ENCODE assay signal across 16 cellular contexts in genomic region chr19:45471116-45471865, GRCh38. TPM values are rescaled to one million over a fixed set of nuclear protein-coding genes. Genes with fewer than 3 reads are reported as not detected.
DNase-seq lines count a peak whose midpoint lies in the region; ATAC-seq, FAIRE-seq and TF ChIP-seq lines count a peak whose summit lies in the region.
"Had no signal": no experiment of that assay in that cellular context is flagged by ENCODE, and none has a peak within 500 bp of the region (broad histone marks: within the 10 kb centered on the region; RNA-seq: fewer than 3 reads in every experiment).

No MANE protein-coding gene starts in this region.

- no peaks in the 10 kb centered on the region for H3K36me3 ChIP-seq in CD8-positive, alpha-beta T cell (ENCODE audit: insufficient read depth, low read length)
- H3K36me3 ChIP-seq: upper lobe of right lung, WERI-Rb-1 had no signal

- in situ Hi-C loops in ACHN (cut with HindIII; ENCODE audit: low pct_ligation_motif_present, low pct_unique_long_range_greater_than_20kb, low sequenced_read_pairs): no loop called here

- H3K27me3 Mint-ChIP-seq in CD8-positive, alpha-beta T cell (ENCODE audit: low read depth): peaks cover 15% of the 10 kb centered on the region
- peaks cover 46% of the 10 kb centered on the region for H3K27me3 Mint-ChIP-seq in activated naive CD8-positive, alpha-beta T cell treated with anti-CD3 and anti-CD28 coated beads, Interleukin-2, amount 10 ng/mL, durations not matched to agents 7 days and 5 days
- peaks cover 33% of the 10 kb centered on the region for H3K27me3 Mint-ChIP-seq in mesothelial cell of epicardium (ENCODE audit: low read depth)
- no peaks in the 10 kb centered on the region for H3K27me3 Mint-ChIP-seq in activated CD4-positive, alpha-beta memory T cell treated with anti-CD3 and anti-CD28 coated beads for 36 hours

- H3K4me1 ChIP-seq in A549: peaks cover 24% of the 10 kb centered on the region
- H3K4me1 ChIP-seq in CD8-positive, alpha-beta T cell (ENCODE audit: insufficient read depth, low read length): peaks cover 16% of the 10 kb centered on the region

- peaks cover 20% of the 10 kb centered on the region for H3K36me3 Mint-ChIP-seq in CD8-positive, alpha-beta T cell
- no peaks in the 10 kb centered on the region for H3K36me3 Mint-ChIP-seq in activated naive CD8-positive, alpha-beta T cell treated with anti-CD3 and anti-CD28 coated beads, Interleukin-2, amount 10 ng/mL, durations not matched to agents 7 days and 5 days
- peaks cover 2% of the 10 kb centered on the region for H3K36me3 Mint-ChIP-seq in mesothelial cell of epicardium
- H3K36me3 Mint-ChIP-seq in activated CD4-positive, alpha-beta memory T cell treated with anti-CD3 and anti-CD28 coated beads for 36 hours: peaks cover 8% of the 10 kb centered on the region

- no peak for TF ChIP-seq EP300 in A549 (IDR thresholded peaks at IDR 0.05)

- intact Hi-C loops in CD8-positive, alpha-beta T cell (cut with DNase I, micrococcal nuclease): no loop called here
- intact Hi-C loops in activated CD4-positive, alpha-beta memory T cell treated with anti-CD3 and anti-CD28 coated beads for 36 hours (cut with micrococcal nuclease): no loop called here

- POLR2A ChIA-PET in A549 (lab: Yijun Ruan, JAX): no interaction called here
- POLR2A ChIA-PET in CD8-positive, alpha-beta T cell (lab: Charles Lee): interaction anchor here (1.3 kb wide), 1 partner anchor 32 kb away, joined by 6 read pairs; no protein-coding TSS in a partner anchor
- POLR2A ChIA-PET in activated naive CD8-positive, alpha-beta T cell treated with anti-CD3 and anti-CD28 coated beads, Interleukin-2, amount 10 ng/mL, durations not matched to agents 7 days and 5 days (lab: Charles Lee): no interaction called here
- POLR2A ChIA-PET in activated CD4-positive, alpha-beta memory T cell treated with anti-CD3 and anti-CD28 coated beads for 36 hours (lab: Charles Lee): interaction anchor here (2.0 kb wide), 1 partner anchor 32 kb away, joined by 5 read pairs; no protein-coding TSS in a partner anchor

- no peak for FAIRE-seq in A549 (lab: Jason Lieb, UNC)
- FAIRE-seq: HepG2, keratinocyte had no signal

- TF ChIP-seq RAD21 in A549 (conservative IDR thresholded peaks at IDR 0.05 in 1 of 2, IDR thresholded peaks at IDR 0.05 in 1 of 2): no peak

- H3K4me3 ChIP-seq in A549: no peak overlapping the region
- H3K4me3 ChIP-seq in CD8-positive, alpha-beta T cell (ENCODE audit: low read depth, low read length): no peak overlapping the region
- H3K4me3 ChIP-seq: upper lobe of right lung had no signal

- WGBS in A549 (ENCODE audit: missing lambda C conversion rate): 72% methylated on average over 15 of the region's 15 CpGs

- no peaks in the 10 kb centered on the region for H3K9me3 ChIP-seq in A549
- H3K9me3 ChIP-seq in CD8-positive, alpha-beta T cell (ENCODE audit: low read length): no peaks in the 10 kb centered on the region
- H3K9me3 ChIP-seq: upper lobe of right lung had no signal

- H3K27me3 ChIP-seq in CD8-positive, alpha-beta T cell (ENCODE audit: insufficient read depth, low read length): no peaks in the 10 kb centered on the region

- no peak for DNase-seq in A549 (ENCODE audit: low read depth in 1 of 2, low spot score in 1 of 2)
- DNase-seq in CD8-positive, alpha-beta T cell: peak in 1 of 7 experiments; percentile 34
- DNase-seq in activated naive CD8-positive, alpha-beta T cell treated with anti-CD3 and anti-CD28 coated beads, Interleukin-2, amount 10 ng/mL, durations not matched to agents 7 days and 5 days: no peak
- DNase-seq in mesothelial cell of epicardium (ENCODE audit: low spot score in 2 of 2, unreplicated experiment in 2 of 2): no peak
- no peak for DNase-seq in ACHN
- DNase-seq in activated CD4-positive, alpha-beta memory T cell treated with anti-CD3 and anti-CD28 coated beads for 36 hours: no peak
- DNase-seq: endodermal cell, NCI-H1105, NCI-H345, retina, WERI-Rb-1 had no signal

- H3K27ac Mint-ChIP-seq in CD8-positive, alpha-beta T cell: peak overlapping the region; percentile 22
- H3K27ac Mint-ChIP-seq in activated naive CD8-positive, alpha-beta T cell treated with anti-CD3 and anti-CD28 coated beads, Interleukin-2, amount 10 ng/mL, durations not matched to agents 7 days and 5 days: peak overlapping the region; percentile 31
- peak overlapping the region; percentile 10 for H3K27ac Mint-ChIP-seq in mesothelial cell of epicardium
- H3K27ac Mint-ChIP-seq in activated CD4-positive, alpha-beta memory T cell treated with anti-CD3 and anti-CD28 coated beads for 36 hours: no peak overlapping the region

- no peaks in the 10 kb centered on the region for H3K9me3 Mint-ChIP-seq in CD8-positive, alpha-beta T cell
- H3K9me3 Mint-ChIP-seq in activated naive CD8-positive, alpha-beta T cell treated with anti-CD3 and anti-CD28 coated beads, Interleukin-2, amount 10 ng/mL, durations not matched to agents 7 days and 5 days: no peaks in the 10 kb centered on the region
- no peaks in the 10 kb centered on the region for H3K9me3 Mint-ChIP-seq in mesothelial cell of epicardium
- no peaks in the 10 kb centered on the region for H3K9me3 Mint-ChIP-seq in activated CD4-positive, alpha-beta memory T cell treated with anti-CD3 and anti-CD28 coated beads for 36 hours
- H3K9me3 Mint-ChIP-seq: endodermal cell had no signal

- TF ChIP-seq CTCF in A549 (IDR thresholded peaks at IDR 0.05): no peak
- TF ChIP-seq CTCF in CD8-positive, alpha-beta T cell (IDR thresholded peaks at IDR 0.05): no peak
- no peak for TF ChIP-seq CTCF in mesothelial cell of epicardium (IDR thresholded peaks at IDR 0.05; ENCODE audit: unreplicated experiment)

- H3K4me2 ChIP-seq in A549: no peak overlapping the region

- ATAC-seq in A549 (no peak), GM21717 (IDR thresholded peaks at IDR 0.05; ENCODE audit: unreplicated experiment) (no peak), HG03432 (IDR thresholded peaks at IDR 0.05; ENCODE audit: unreplicated experiment) (no peak)
- ATAC-seq in CD8-positive, alpha-beta T cell: no peak
- no peak for ATAC-seq in activated naive CD8-positive, alpha-beta T cell treated with anti-CD3 and anti-CD28 coated beads, Interleukin-2, amount 10 ng/mL, durations not matched to agents 7 days and 5 days (ENCODE audit: low read depth)
- ATAC-seq: HepG2, upper lobe of right lung had no signal

- peak overlapping the region; percentile 43 for H3K4me3 Mint-ChIP-seq in CD8-positive, alpha-beta T cell
- no peak overlapping the region for H3K4me3 Mint-ChIP-seq in activated naive CD8-positive, alpha-beta T cell treated with anti-CD3 and anti-CD28 coated beads, Interleukin-2, amount 10 ng/mL, durations not matched to agents 7 days and 5 days
- peak overlapping the region; percentile 93 for H3K4me3 Mint-ChIP-seq in mesothelial cell of epicardium
- no peak overlapping the region for H3K4me3 Mint-ChIP-seq in activated CD4-positive, alpha-beta memory T cell treated with anti-CD3 and anti-CD28 coated beads for 36 hours

- peaks cover 20% of the 10 kb centered on the region for H3K4me1 Mint-ChIP-seq in CD8-positive, alpha-beta T cell (ENCODE audit: low read depth)
- peaks cover 22% of the 10 kb centered on the region for H3K4me1 Mint-ChIP-seq in activated naive CD8-positive, alpha-beta T cell treated with anti-CD3 and anti-CD28 coated beads, Interleukin-2, amount 10 ng/mL, durations not matched to agents 7 days and 5 days
- peaks cover 18% of the 10 kb centered on the region for H3K4me1 Mint-ChIP-seq in mesothelial cell of epicardium
- H3K4me1 Mint-ChIP-seq in activated CD4-positive, alpha-beta memory T cell treated with anti-CD3 and anti-CD28 coated beads for 36 hours (ENCODE audit: low read depth): peaks cover 33% of the 10 kb centered on the region

- CTCF ChIA-PET in A549 (lab: Yijun Ruan, JAX): interaction anchor here (0.9 to 33.4 kb wide), 6 partner anchors 7 to 142 kb away, joined by 3 to 1883 read pairs (median 6); partner anchors contain the start of gene ERCC1
- CTCF ChIA-PET in CD8-positive, alpha-beta T cell (lab: Charles Lee): interaction anchor here (0.6 to 3.8 kb wide), 3 partner anchors 14 to 116 kb away, joined by 3 to 16 read pairs (median 7); no protein-coding TSS in a partner anchor
- CTCF ChIA-PET in activated CD4-positive, alpha-beta memory T cell treated with anti-CD3 and anti-CD28 coated beads for 36 hours (lab: Charles Lee): interaction anchor here (0.6 to 3.0 kb wide), 3 partner anchors 14 to 196 kb away, joined by 3 to 22 read pairs (median 5); partner anchors contain the start of gene GIPR

- no peak overlapping the region for H3K27ac ChIP-seq in A549
- no peak overlapping the region for H3K27ac ChIP-seq in CD8-positive, alpha-beta T cell (ENCODE audit: low read depth, low read length)
- H3K27ac ChIP-seq: upper lobe of right lung, WERI-Rb-1 had no signal

- no peak for TF ChIP-seq POLR2A in A549 (IDR thresholded peaks at IDR 0.05; ENCODE audit: low read length)

RNA-seq across cellular contexts. Expression of gene FOSB, which starts 3.5 kb away (rescaled TPM):
- 27.9 and 48.8 TPM in 2 replicates for polyA plus RNA-seq in A549 (2011; rRNA removed)
- polyA plus RNA-seq in A549 (2012; cell fraction: cytosol; rRNA removed): 90.2 and 102 TPM in 2 replicates
- polyA plus RNA-seq in A549 (2012; cell fraction: nucleus; rRNA removed): 424 and 553 TPM in 2 replicates
- 0.57 to 0.65 TPM (median 0.58 TPM) in 3 replicates for polyA plus RNA-seq in A549 (2017; fragmentation: RNase III; extraction: RNeasy Plus Mini Kit Qiagen cat#74134 plus additional on column Dnase treatment)
- polyA minus RNA-seq in A549 (2011; rRNA and poly(A)+ RNA removed): 82.7 and 141 TPM in 2 replicates
- 100 to 1,000 TPM; 625 to 631 TPM for total RNA-seq in CD8-positive, alpha-beta T cell
- total RNA-seq in activated naive CD8-positive, alpha-beta T cell treated with anti-CD3 and anti-CD28 coated beads, Interleukin-2, amount 10 ng/mL, durations not matched to agents 7 days and 5 days: 10 to 100 TPM; 68.7 to 69.4 TPM
- total RNA-seq in mesothelial cell of epicardium: 272 to 287 TPM (median 278 TPM) in 3 replicates
- 1 to 10 TPM; 3.7 to 5.9 TPM for total RNA-seq in activated CD4-positive, alpha-beta memory T cell treated with anti-CD3 and anti-CD28 coated beads for 36 hours

RNA-seq across cellular contexts. Expression of gene RTN2, which starts 25.6 kb away (rescaled TPM):
- polyA plus RNA-seq in A549 (2011; rRNA removed) (4.7 and 5.3 TPM in 2 replicates), A549 (2017; fragmentation: RNase III; extraction: RNeasy Plus Mini Kit Qiagen cat#74134 plus additional on column Dnase treatment) (6.3 to 9.0 TPM (median 8.1 TPM) in 3 replicates)
- polyA plus RNA-seq in A549 (2012; cell fraction: cytosol; rRNA removed): 4.7 and 7.4 TPM in 2 replicates
- 5.4 and 5.8 TPM in 2 replicates for polyA plus RNA-seq in A549 (2012; cell fraction: nucleus; rRNA removed)
- 6.7 and 10.8 TPM in 2 replicates for polyA minus RNA-seq in A549 (2011; rRNA and poly(A)+ RNA removed)
- total RNA-seq in CD8-positive, alpha-beta T cell: 1 to 10 TPM in 1 of 2 experiments, under 1 TPM in 1; 0.64 to 1.3 TPM
- total RNA-seq in activated naive CD8-positive, alpha-beta T cell treated with anti-CD3 and anti-CD28 coated beads, Interleukin-2, amount 10 ng/mL, durations not matched to agents 7 days and 5 days: 1 to 10 TPM; 3.0 to 3.3 TPM
- total RNA-seq in mesothelial cell of epicardium: 15.2 to 18.1 TPM (median 16.7 TPM) in 3 replicates
- 1 to 10 TPM; 1.5 to 2.2 TPM for total RNA-seq in activated CD4-positive, alpha-beta memory T cell treated with anti-CD3 and anti-CD28 coated beads for 36 hours

RNA-seq across cellular contexts. Expression of gene PPM1N, which starts 27.0 kb away (rescaled TPM):
- polyA plus RNA-seq in A549 (2011; rRNA removed): 9.2 and 9.8 TPM in 2 replicates
- polyA plus RNA-seq in A549 (2012; cell fraction: cytosol; rRNA removed): 8.9 and 11.1 TPM in 2 replicates
- 6.6 TPM in 2 replicates for polyA plus RNA-seq in A549 (2012; cell fraction: nucleus; rRNA removed)
- 6.6 to 11.2 TPM (median 10.5 TPM) in 3 replicates for polyA plus RNA-seq in A549 (2017; fragmentation: RNase III; extraction: RNeasy Plus Mini Kit Qiagen cat#74134 plus additional on column Dnase treatment)
- 1.2 and 1.5 TPM in 2 replicates for polyA minus RNA-seq in A549 (2011; rRNA and poly(A)+ RNA removed)
- total RNA-seq in CD8-positive, alpha-beta T cell: 1 to 10 TPM; 5.6 to 8.0 TPM
- total RNA-seq in activated naive CD8-positive, alpha-beta T cell treated with anti-CD3 and anti-CD28 coated beads, Interleukin-2, amount 10 ng/mL, durations not matched to agents 7 days and 5 days: 1 to 10 TPM; 5.8 to 6.1 TPM
- 0.38 to 0.60 TPM (median 0.59 TPM) in 3 replicates for total RNA-seq in mesothelial cell of epicardium
- 1 to 10 TPM; 3.5 to 3.6 TPM for total RNA-seq in activated CD4-positive, alpha-beta memory T cell treated with anti-CD3 and anti-CD28 coated beads for 36 hours

RNA-seq across cellular contexts. Expression of gene VASP, which starts 36.0 kb away (rescaled TPM):
- polyA plus RNA-seq in A549 (2011; rRNA removed) (59.1 and 64.5 TPM in 2 replicates), A549 (2017; fragmentation: RNase III; extraction: RNeasy Plus Mini Kit Qiagen cat#74134 plus additional on column Dnase treatment) (83.8 to 94.6 TPM (median 94.3 TPM) in 3 replicates)
- 58.8 and 103 TPM in 2 replicates for polyA plus RNA-seq in A549 (2012; cell fraction: cytosol; rRNA removed)
- polyA plus RNA-seq in A549 (2012; cell fraction: nucleus; rRNA removed): 93.7 and 118 TPM in 2 replicates
- 72.4 and 90.8 TPM in 2 replicates for polyA minus RNA-seq in A549 (2011; rRNA and poly(A)+ RNA removed)
- total RNA-seq in CD8-positive, alpha-beta T cell: 10 to 100 TPM; 45.6 to 51.6 TPM
- total RNA-seq in activated naive CD8-positive, alpha-beta T cell treated with anti-CD3 and anti-CD28 coated beads, Interleukin-2, amount 10 ng/mL, durations not matched to agents 7 days and 5 days: 100 to 1,000 TPM; 166 to 180 TPM
- 49.3 to 54.8 TPM (median 53.8 TPM) in 3 replicates for total RNA-seq in mesothelial cell of epicardium
- 100 to 1,000 TPM; 167 to 174 TPM for total RNA-seq in activated CD4-positive, alpha-beta memory T cell treated with anti-CD3 and anti-CD28 coated beads for 36 hours

RNA-seq across cellular contexts. Expression of gene ERCC1, which starts 47.6 kb away (rescaled TPM):
- polyA plus RNA-seq in A549 (2011; rRNA removed) (81.7 and 109 TPM in 2 replicates), A549 (2017; fragmentation: RNase III; extraction: RNeasy Plus Mini Kit Qiagen cat#74134 plus additional on column Dnase treatment) (89.7 to 97.6 TPM (median 93.0 TPM) in 3 replicates)
- polyA plus RNA-seq in A549 (2012; cell fraction: cytosol; rRNA removed): 165 and 195 TPM in 2 replicates
- 178 and 201 TPM in 2 replicates for polyA plus RNA-seq in A549 (2012; cell fraction: nucleus; rRNA removed)
- polyA minus RNA-seq in A549 (2011; rRNA and poly(A)+ RNA removed): 175 and 210 TPM in 2 replicates
- total RNA-seq in CD8-positive, alpha-beta T cell: 10 to 100 TPM; 28.7 to 31.5 TPM
- total RNA-seq in activated naive CD8-positive, alpha-beta T cell treated with anti-CD3 and anti-CD28 coated beads, Interleukin-2, amount 10 ng/mL, durations not matched to agents 7 days and 5 days: 10 to 100 TPM; 63.1 to 63.3 TPM
- 92.8 to 100 TPM (median 96.4 TPM) in 3 replicates for total RNA-seq in mesothelial cell of epicardium
- 10 to 100 TPM; 59.4 to 59.7 TPM for total RNA-seq in activated CD4-positive, alpha-beta memory T cell treated with anti-CD3 and anti-CD28 coated beads for 36 hours

Comparison
In these comparisons a context has a peak if more than half of its experiments do, and no peak if none do; other contexts are left out.
1. H3K4me3 Mint-ChIP-seq: peak in CD8-positive, alpha-beta T cell (single experiment) and mesothelial cell of epicardium (single experiment); none in activated naive CD8-positive, alpha-beta T cell treated with anti-CD3 and anti-CD28 coated beads, Interleukin-2, amount 10 ng/mL, durations not matched to agents 7 days and 5 days (single experiment) and activated CD4-positive, alpha-beta memory T cell treated with anti-CD3 and anti-CD28 coated beads for 36 hours (single experiment).
2. RNA of gene FOSB, which starts 3.5 kb away (total RNA-seq): 625 to 631 TPM in CD8-positive, alpha-beta T cell, 272 to 287 TPM in mesothelial cell of epicardium and 68.7 to 69.4 TPM in activated naive CD8-positive, alpha-beta T cell treated with anti-CD3 and anti-CD28 coated beads, Interleukin-2, amount 10 ng/mL, durations not matched to agents 7 days and 5 days; 3.7 to 5.9 TPM in activated CD4-positive, alpha-beta memory T cell treated with anti-CD3 and anti-CD28 coated beads for 36 hours; every median in the first group is over 10 times any median in the second.
3. POLR2A ChIA-PET loops: an anchor here in CD8-positive, alpha-beta T cell (1.3 kb wide) and activated CD4-positive, alpha-beta memory T cell treated with anti-CD3 and anti-CD28 coated beads for 36 hours (2.0 kb wide); none called in A549 and activated naive CD8-positive, alpha-beta T cell treated with anti-CD3 and anti-CD28 coated beads, Interleukin-2, amount 10 ng/mL, durations not matched to agents 7 days and 5 days.